In genomic region chr5:135127604-135128240, GRCh38 we compare ENCODE assay signal across 11 cellular contexts.
DNase-seq lines count a peak whose midpoint lies in the region; ATAC-seq and TF ChIP-seq lines count a peak whose summit lies in the region.
"Had no signal": no experiment of that assay in that cellular context is flagged by ENCODE, and none has a peak within 500 bp of the region (broad histone marks: within the 10 kb centered on the region; RNA-seq: fewer than 3 reads in every experiment).

No MANE protein-coding gene starts in this region.

- H3K9me3 Mint-ChIP-seq in stimulated activated memory B cell treated with anti-CD40 and anti-IgM and Interleukin-4, amounts not matched to agents 10 μg/mL and 1 μg/mL and 100 μg/mL, for 72 hours, result no peaks in the 10 kb centered on the region
- no peaks in the 10 kb centered on the region for H3K9me3 Mint-ChIP-seq in chondrocyte (ENCODE audit: low read depth)

- ATAC-seq in stimulated activated memory B cell treated with anti-CD40 and anti-IgM and Interleukin-4, amounts not matched to agents 10 μg/mL and 1 μg/mL and 100 μg/mL, for 72 hours, result peak; percentile 28
- ATAC-seq in GM21717 (IDR thresholded peaks at IDR 0.05; ENCODE audit: unreplicated experiment) (no peak), HG03521 (IDR thresholded peaks at IDR 0.05; ENCODE audit: unreplicated experiment) (no peak)
- ATAC-seq: T-helper 17 cell had no signal

- H3K27ac Mint-ChIP-seq in stimulated activated memory B cell treated with anti-CD40 and anti-IgM and Interleukin-4, amounts not matched to agents 10 μg/mL and 1 μg/mL and 100 μg/mL, for 72 hours, result no peak overlapping the region
- no peak overlapping the region for H3K27ac Mint-ChIP-seq in chondrocyte (ENCODE audit: unreplicated experiment)
- H3K27ac Mint-ChIP-seq: T-helper 17 cell had no signal

- TF ChIP-seq CTCF in RWPE1 (conservative IDR thresholded peaks at IDR 0.05; ENCODE audit: low read depth) (no peak), chondrocyte (IDR thresholded peaks at IDR 0.05) (no peak)

- no peaks in the 10 kb centered on the region for H3K36me3 Mint-ChIP-seq in stimulated activated memory B cell treated with anti-CD40 and anti-IgM and Interleukin-4, amounts not matched to agents 10 μg/mL and 1 μg/mL and 100 μg/mL, for 72 hours
- H3K36me3 Mint-ChIP-seq in chondrocyte (ENCODE audit: low read depth), result no peaks in the 10 kb centered on the region

- peaks cover 6% of the 10 kb centered on the region for H3K4me1 Mint-ChIP-seq in stimulated activated memory B cell treated with anti-CD40 and anti-IgM and Interleukin-4, amounts not matched to agents 10 μg/mL and 1 μg/mL and 100 μg/mL, for 72 hours
- H3K4me1 Mint-ChIP-seq in chondrocyte (ENCODE audit: low read depth), result no peaks in the 10 kb centered on the region

- peak overlapping the region; percentile 90 for H3K27ac ChIP-seq in RWPE1

- H3K4me3 Mint-ChIP-seq in stimulated activated memory B cell treated with anti-CD40 and anti-IgM and Interleukin-4, amounts not matched to agents 10 μg/mL and 1 μg/mL and 100 μg/mL, for 72 hours, result no peak overlapping the region
- H3K4me3 Mint-ChIP-seq in chondrocyte (ENCODE audit: unreplicated experiment), result no peak overlapping the region
- H3K4me3 Mint-ChIP-seq: T-helper 17 cell had no signal

- POLR2A ChIA-PET in RWPE1 (lab: Yijun Ruan, JAX; ENCODE audit: low non-redundant PET), result no interaction called here

- peak; percentile 32 for DNase-seq in GM04504 (ENCODE audit: low read depth)
- DNase-seq in RWPE1 (ENCODE audit: low spot score), result peak; percentile 99
- DNase-seq in fibroblast of gingiva (ENCODE audit: low read depth), result peak; percentile 76
- no peak for DNase-seq in OCI-M2 (lab: John Stamatoyannopoulos, UW; ENCODE audit: unreplicated experiment)
- DNase-seq in chondrocyte (ENCODE audit: low spot score), result no peak
- DNase-seq: NCI-H446 treated with DMSO at 0.1 percent for 48 hours; stimulated activated naive CD4-positive, alpha-beta T cell; T-helper 17 cell had no signal

- peaks cover 17% of the 10 kb centered on the region for H3K27me3 Mint-ChIP-seq in stimulated activated memory B cell treated with anti-CD40 and anti-IgM and Interleukin-4, amounts not matched to agents 10 μg/mL and 1 μg/mL and 100 μg/mL, for 72 hours
- peaks cover 50% of the 10 kb centered on the region for H3K27me3 Mint-ChIP-seq in chondrocyte (ENCODE audit: low read depth)

- CTCF ChIA-PET in RWPE1 (lab: Yijun Ruan, JAX), result interaction anchor here (0.6 to 1.5 kb wide), 7 partner anchors 13 to 390 kb away, joined by 3 to 5 read pairs (median 4); no protein-coding TSS in a partner anchor

Comparison
In these comparisons a context has a peak if more than half of its experiments do, and no peak if none do; other contexts are left out.
1. DNase-seq: peak in GM04504 (single experiment), RWPE1 (single experiment) and fibroblast of gingiva (single experiment); none in OCI-M2 (single experiment) and chondrocyte (single experiment).